In genomic region chr22:28424427-28425080, GRCh38 we compare ENCODE assay signal across 1 cellular context.
TF ChIP-seq lines count a peak whose summit lies in the region.

No MANE protein-coding gene starts in this region.

TF ChIP-seq in A549, 52 proteins besides CTCF, POLR2A, EP300 and RAD21 (continued from another document):
- no peak for TF ChIP-seq FOSB (CRISPR knock-in tag; IDR thresholded peaks at IDR 0.05)
- TF ChIP-seq ESRRA (IDR thresholded peaks at IDR 0.05; ENCODE audit: borderline replicate concordance, low read length): no peak
- TF ChIP-seq ZC3H11A (IDR thresholded peaks at IDR 0.05): no peak
- no peak for TF ChIP-seq PBX3 (IDR thresholded peaks at IDR 0.05)
- TF ChIP-seq KDM1A (IDR thresholded peaks at IDR 0.05; ENCODE audit: low read depth): no peak
- TF ChIP-seq USF2 (IDR thresholded peaks at IDR 0.05): no peak
